Comparison of ENCODE assay signal across 1 cellular context in the genomic region with DNA sequence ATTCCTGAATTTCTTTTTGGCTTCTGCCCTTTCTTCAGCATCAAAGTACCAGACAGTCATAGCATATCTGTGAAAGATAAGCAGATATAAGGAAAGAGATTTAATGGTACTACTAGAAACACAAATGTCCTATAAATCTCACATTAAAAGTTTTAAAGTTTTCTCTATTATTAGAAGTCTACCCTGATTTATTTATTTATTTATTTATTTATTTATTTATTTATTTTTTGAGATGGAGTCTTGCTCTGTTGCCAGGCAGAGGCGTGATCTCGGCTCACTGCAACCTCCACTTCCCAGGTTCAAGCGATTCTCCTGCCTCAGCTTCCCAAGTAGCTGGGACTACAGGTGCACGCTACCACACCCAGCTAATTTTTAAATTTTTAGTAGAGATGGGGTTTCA. TPM values are rescaled to one million over a fixed set of nuclear protein-coding genes. Genes with fewer than 3 reads are reported as not detected.
"Had no signal": no experiment of that assay in that cellular context is flagged by ENCODE, and none has a peak within 500 bp of the region (broad histone marks: within the 10 kb centered on the region; RNA-seq: fewer than 3 reads in every experiment).

No MANE protein-coding gene starts in this region.

RNA-seq across cellular contexts. Expression of a gene that starts 23.9 kb away (rescaled TPM):
- polyA plus RNA-seq: neural cell had no signal
